ENCODE assay signal across 1 cellular context in the genomic region with DNA sequence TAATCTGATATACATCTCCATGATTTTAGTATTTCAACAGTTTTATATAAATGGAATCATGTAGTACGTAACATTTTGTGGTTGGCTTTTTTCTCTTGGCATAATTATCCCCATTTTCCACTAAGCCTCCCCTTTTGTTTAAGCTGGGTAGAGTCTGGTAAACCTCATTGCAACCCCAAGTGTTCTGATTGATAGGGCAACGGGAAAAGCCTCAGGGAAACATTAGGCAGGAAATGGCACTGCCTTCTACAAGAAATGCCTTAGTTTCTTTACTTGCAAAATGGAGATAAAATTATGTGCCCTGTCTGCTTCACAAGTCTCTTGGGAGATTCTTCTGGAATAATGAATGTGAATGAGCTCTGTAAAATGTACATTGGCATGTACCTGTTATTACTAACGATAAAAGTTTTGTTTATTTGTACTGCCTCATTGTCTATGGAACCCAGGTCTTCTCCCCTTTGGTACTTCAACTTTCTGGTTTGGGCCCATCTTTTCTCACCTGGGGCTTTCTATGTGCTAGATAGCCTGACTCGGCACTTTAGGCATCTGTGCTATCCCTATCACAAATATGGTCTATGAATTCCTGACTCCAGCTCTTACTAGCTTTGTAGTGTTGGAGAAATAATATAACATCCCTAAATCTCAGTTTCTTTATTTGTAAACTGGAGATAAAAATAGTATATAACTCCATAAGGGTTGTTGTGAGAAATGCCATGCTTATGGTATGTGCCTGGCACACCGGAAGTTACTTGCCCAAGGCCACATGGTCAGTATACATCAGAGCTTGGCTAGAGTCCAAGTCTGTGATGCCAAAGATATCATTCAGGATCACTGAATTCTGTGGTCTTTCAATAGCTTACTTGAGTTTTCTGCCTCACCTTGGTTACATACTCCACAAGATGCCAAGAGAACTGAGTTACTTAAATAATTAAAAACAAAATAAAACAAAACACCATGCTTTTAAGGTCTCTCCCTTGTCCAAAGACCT.
A peak's percentile ranks its signal among the peaks of the same experiment; 100 is the strongest.
TF ChIP-seq lines count a peak whose summit lies in the region.

No MANE protein-coding gene starts in this region.

TF ChIP-seq in HepG2, 621 proteins besides CTCF, POLR2A, EP300 and RAD21:
- TF ChIP-seq MAFK (conservative IDR thresholded peaks at IDR 0.05 in 1 of 2, IDR thresholded peaks at IDR 0.05 in 1 of 2; ENCODE audit: low read length in 2 of 2), result peak; percentile 5 to 51; a peak in 2 of 4 replicates
- TF ChIP-seq LCORL (IDR thresholded peaks at IDR 0.05), result no peak
- TF ChIP-seq LCORL (CRISPR knock-in tag; IDR thresholded peaks at IDR 0.05), result no peak
